9 cellular contexts compared by ENCODE assay signal in genomic region chr12:52033506-52034258, GRCh38. TPM values are rescaled to one million over a fixed set of nuclear protein-coding genes. Genes with fewer than 3 reads are reported as not detected.
DNase-seq lines count a peak whose midpoint lies in the region; ATAC-seq and TF ChIP-seq lines count a peak whose summit lies in the region.
"Had no signal": no experiment of that assay in that cellular context is flagged by ENCODE, and none has a peak within 500 bp of the region (broad histone marks: within the 10 kb centered on the region; RNA-seq: fewer than 3 reads in every experiment).

No MANE protein-coding gene starts in this region.

- H3K4me1 ChIP-seq in muscle layer of colon (ENCODE audit: insufficient read depth, low read length) (peaks cover 37% of the 10 kb centered on the region), vagina (peaks cover 47% of the 10 kb centered on the region)

- CTCF ChIA-PET in activated naive CD4-positive, alpha-beta T cell treated with anti-CD3 and anti-CD28 coated beads, Interleukin-2, amount 10 ng/mL, durations not matched to agents 7 days and 5 days (lab: Charles Lee), result interaction anchor here (0.8 to 17.2 kb wide), 3 partner anchors 9 to 41 kb away, joined by 3 to 637 read pairs (median 6); partner anchors contain the start of genes ATG101 and SMIM41

- H3K4me3 ChIP-seq in muscle layer of colon (ENCODE audit: low read depth in 1 of 2, low read length in 2 of 2) (peak overlapping the region; percentile 31 to 37), vagina (peak overlapping the region; percentile 29 to 39)

- TF ChIP-seq POLR2A in vagina (IDR thresholded peaks at IDR 0.05), result no peak

- peak overlapping the region; percentile 94 for H3K27ac ChIP-seq in muscle layer of colon (ENCODE audit: low read depth, low read length)
- H3K27ac ChIP-seq in vagina, result peak overlapping the region; percentile 98

- intact Hi-C loops in vagina (cut with DNase I), result no loop called here
- intact Hi-C loops in posterior vena cava (cut with DNase I), result no loop called here

- peak overlapping the region; percentile 58 for H3K9ac ChIP-seq in muscle layer of colon (ENCODE audit: low read length)

- ATAC-seq in central memory CD8-positive, alpha-beta T cell (replicated peaks; ENCODE audit: extremely low read depth, poor library complexity, severe bottlenecking), result no peak
- no peak for ATAC-seq in GM18868 (IDR thresholded peaks at IDR 0.05; ENCODE audit: unreplicated experiment)

- H3K27me3 ChIP-seq in muscle layer of colon (ENCODE audit: control insufficient read depth in 1 of 2, insufficient read depth in 2 of 2, low read length in 2 of 2) (no peaks in the 10 kb centered on the region), vagina (no peaks in the 10 kb centered on the region)

- H3K27ac Mint-ChIP-seq in activated naive CD4-positive, alpha-beta T cell treated with anti-CD3 and anti-CD28 coated beads, Interleukin-2, amount 10 ng/mL, durations not matched to agents 7 days and 5 days, result peak overlapping the region; percentile 17
- H3K27ac Mint-ChIP-seq in central memory CD8-positive, alpha-beta T cell (ENCODE audit: low read depth), result peak overlapping the region; percentile 47

- no peak for TF ChIP-seq CTCF in vagina (IDR thresholded peaks at IDR 0.05)

- H3K9me3 Mint-ChIP-seq in activated naive CD4-positive, alpha-beta T cell treated with anti-CD3 and anti-CD28 coated beads, Interleukin-2, amount 10 ng/mL, durations not matched to agents 7 days and 5 days, result no peaks in the 10 kb centered on the region
- H3K9me3 Mint-ChIP-seq in central memory CD8-positive, alpha-beta T cell, result no peaks in the 10 kb centered on the region

- peaks cover 41% of the 10 kb centered on the region for H3K4me1 Mint-ChIP-seq in activated naive CD4-positive, alpha-beta T cell treated with anti-CD3 and anti-CD28 coated beads, Interleukin-2, amount 10 ng/mL, durations not matched to agents 7 days and 5 days
- peaks cover 20% of the 10 kb centered on the region for H3K4me1 Mint-ChIP-seq in central memory CD8-positive, alpha-beta T cell

- no peaks in the 10 kb centered on the region for H3K36me3 ChIP-seq in muscle layer of colon (ENCODE audit: insufficient read depth, low read length)
- no peaks in the 10 kb centered on the region for H3K36me3 ChIP-seq in vagina

- H3K4me3 Mint-ChIP-seq in activated naive CD4-positive, alpha-beta T cell treated with anti-CD3 and anti-CD28 coated beads, Interleukin-2, amount 10 ng/mL, durations not matched to agents 7 days and 5 days, result peak overlapping the region; percentile 72
- H3K4me3 Mint-ChIP-seq in central memory CD8-positive, alpha-beta T cell, result peak overlapping the region; percentile 71

- H3K9me3 ChIP-seq in muscle layer of colon (ENCODE audit: low read length) (no peaks in the 10 kb centered on the region), vagina (no peaks in the 10 kb centered on the region)

- H3K36me3 Mint-ChIP-seq in activated naive CD4-positive, alpha-beta T cell treated with anti-CD3 and anti-CD28 coated beads, Interleukin-2, amount 10 ng/mL, durations not matched to agents 7 days and 5 days, result no peaks in the 10 kb centered on the region
- H3K36me3 Mint-ChIP-seq in central memory CD8-positive, alpha-beta T cell (ENCODE audit: insufficient read depth), result peaks cover 5% of the 10 kb centered on the region

- DNase-seq in activated naive CD4-positive, alpha-beta T cell treated with anti-CD3 and anti-CD28 coated beads, Interleukin-2, amount 10 ng/mL, durations not matched to agents 7 days and 5 days, result no peak
- DNase-seq in activated naive CD4-positive, alpha-beta T cell treated with Interleukin-2 at 50 U/mL for 16 hours, result no peak
- no peak for DNase-seq in central memory CD8-positive, alpha-beta T cell (ENCODE audit: low spot score in 2 of 2)
- peak in 1 of 2 donors; percentile 95 for DNase-seq in vagina (ENCODE audit: extremely low spot score in 2 of 2)
- DNase-seq in posterior vena cava (ENCODE audit: low spot score), result no peak
- no peak for DNase-seq in NCI-H774 (lab: John Stamatoyannopoulos, UW)

- peaks cover 72% of the 10 kb centered on the region for H3K27me3 Mint-ChIP-seq in activated naive CD4-positive, alpha-beta T cell treated with anti-CD3 and anti-CD28 coated beads, Interleukin-2, amount 10 ng/mL, durations not matched to agents 7 days and 5 days
- H3K27me3 Mint-ChIP-seq in central memory CD8-positive, alpha-beta T cell, result no peaks in the 10 kb centered on the region

RNA-seq across cellular contexts. Expression of gene NR4A1, which starts 17.6 kb away (rescaled TPM):
- total RNA-seq in vagina, result 465 TPM
- total RNA-seq in posterior vena cava, result 100 to 1,000 TPM; 197 to 567 TPM

RNA-seq across cellular contexts. Expression of gene TAMALIN, which starts 26.9 kb away (rescaled TPM):
- total RNA-seq in vagina (47.1 TPM), posterior vena cava (10 to 100 TPM; 38.0 to 50.6 TPM)

RNA-seq across cellular contexts. Expression of gene ATG101, which starts 36.1 kb away (rescaled TPM):
- 27.7 TPM for total RNA-seq in vagina
- total RNA-seq in posterior vena cava, result 10 to 100 TPM; 26.4 to 30.8 TPM

RNA-seq across cellular contexts. Expression of gene SMIM41, which starts 45.8 kb away (rescaled TPM):
- total RNA-seq in vagina (1.5 TPM), posterior vena cava (under 1 TPM in 1 of 2 donors, not detected in 1; 0.19 TPM)
- total RNA-seq: HT1080 had no signal
